In genomic region chr22:36644333-36644757, GRCh38 we compare ENCODE assay signal across 8 cellular contexts. TPM values are rescaled to one million over a fixed set of nuclear protein-coding genes. Genes with fewer than 3 reads are reported as not detected.
DNase-seq lines count a peak whose midpoint lies in the region; ATAC-seq, FAIRE-seq and TF ChIP-seq lines count a peak whose summit lies in the region.

No MANE protein-coding gene starts in this region.

- no peaks in the 10 kb centered on the region for H3K9me3 ChIP-seq in CD4-positive, alpha-beta memory T cell (ENCODE audit: control insufficient read depth in 1 of 2, low read length in 2 of 2)

- intact Hi-C loops in CD4-positive, alpha-beta memory T cell (cut with micrococcal nuclease) = no loop called here
- intact Hi-C loops in activated CD8-positive, alpha-beta T cell treated with anti-CD3 and anti-CD28 coated beads for 36 hours (cut with micrococcal nuclease) = no loop called here
- intact Hi-C loops in activated T-helper 1 cell treated with anti-CD3 and anti-CD28 coated beads, Interleukin-12 subunit alpha, Interleukin-12 subunit beta, Interleukin-2, Interleukin-4 antibody, amounts not matched to agents 30 ng/mL and 10 ng/mL and 1 ng/mL, durations not matched to agents 14 hours and 24 hours and 36 hours (cut with micrococcal nuclease) = loop anchor here (5.0 kb wide), 1 partner anchor 53 kb away; no protein-coding TSS in a partner anchor
- intact Hi-C loops in posterior cingulate gyrus (cut with DNase I) = no loop called here

- no peak for FAIRE-seq in HTR-8/SVneo (lab: Jason Lieb, UNC)

- no peak overlapping the region for H3K4me3 Mint-ChIP-seq in CD4-positive, alpha-beta memory T cell
- H3K4me3 Mint-ChIP-seq in activated CD8-positive, alpha-beta T cell treated with anti-CD3 and anti-CD28 coated beads for 36 hours = no peak overlapping the region
- no peak overlapping the region for H3K4me3 Mint-ChIP-seq in activated T-helper 1 cell treated with anti-CD3 and anti-CD28 coated beads, Interleukin-12 subunit alpha, Interleukin-12 subunit beta, Interleukin-2, Interleukin-4 antibody, amounts not matched to agents 30 ng/mL and 10 ng/mL and 1 ng/mL, durations not matched to agents 14 hours and 24 hours and 36 hours

- CTCF ChIA-PET in CD4-positive, alpha-beta memory T cell (lab: Charles Lee; ENCODE audit: partially characterized antibody) = no interaction called here
- CTCF ChIA-PET in activated CD8-positive, alpha-beta T cell treated with anti-CD3 and anti-CD28 coated beads for 36 hours (lab: Charles Lee) = interaction anchor here (1.2 kb wide), 1 partner anchor 57 kb away, joined by 3 read pairs; no protein-coding TSS in a partner anchor

- TF ChIP-seq CTCF in activated CD8-positive, alpha-beta T cell treated with anti-CD3 and anti-CD28 coated beads for 36 hours (IDR thresholded peaks at IDR 0.05) = no peak

- ATAC-seq in activated CD8-positive, alpha-beta T cell treated with anti-CD3 and anti-CD28 coated beads for 36 hours = no peak

- H3K9me3 Mint-ChIP-seq in CD4-positive, alpha-beta memory T cell = peaks cover 0 to 3% (median under 1%) of the 10 kb centered on the region in 8 donors
- no peaks in the 10 kb centered on the region for H3K9me3 Mint-ChIP-seq in activated CD8-positive, alpha-beta T cell treated with anti-CD3 and anti-CD28 coated beads for 36 hours
- no peaks in the 10 kb centered on the region for H3K9me3 Mint-ChIP-seq in activated T-helper 1 cell treated with anti-CD3 and anti-CD28 coated beads, Interleukin-12 subunit alpha, Interleukin-12 subunit beta, Interleukin-2, Interleukin-4 antibody, amounts not matched to agents 30 ng/mL and 10 ng/mL and 1 ng/mL, durations not matched to agents 14 hours and 24 hours and 36 hours

- POLR2A ChIA-PET in CD4-positive, alpha-beta memory T cell (lab: Charles Lee; ENCODE audit: partially characterized antibody) = no interaction called here
- POLR2A ChIA-PET in activated CD8-positive, alpha-beta T cell treated with anti-CD3 and anti-CD28 coated beads for 36 hours (lab: Charles Lee) = interaction anchor here (0.8 kb wide), 1 partner anchor 13 kb away, joined by 3 read pairs; no protein-coding TSS in a partner anchor

- peaks cover 7% of the 10 kb centered on the region for H3K27me3 ChIP-seq in CD4-positive, alpha-beta memory T cell (ENCODE audit: insufficient read depth, low read length)

- H3K27ac Mint-ChIP-seq in CD4-positive, alpha-beta memory T cell = no peak overlapping the region
- no peak overlapping the region for H3K27ac Mint-ChIP-seq in activated CD8-positive, alpha-beta T cell treated with anti-CD3 and anti-CD28 coated beads for 36 hours
- H3K27ac Mint-ChIP-seq in activated T-helper 1 cell treated with anti-CD3 and anti-CD28 coated beads, Interleukin-12 subunit alpha, Interleukin-12 subunit beta, Interleukin-2, Interleukin-4 antibody, amounts not matched to agents 30 ng/mL and 10 ng/mL and 1 ng/mL, durations not matched to agents 14 hours and 24 hours and 36 hours = no peak overlapping the region

- H3K36me3 ChIP-seq in CD4-positive, alpha-beta memory T cell (ENCODE audit: insufficient read depth, low read length) = no peaks in the 10 kb centered on the region

- H3K27me3 Mint-ChIP-seq in CD4-positive, alpha-beta memory T cell = peaks cover 41 to 45% of the 10 kb centered on the region in 2 donors
- peaks cover 29% of the 10 kb centered on the region for H3K27me3 Mint-ChIP-seq in activated CD8-positive, alpha-beta T cell treated with anti-CD3 and anti-CD28 coated beads for 36 hours
- H3K27me3 Mint-ChIP-seq in activated T-helper 1 cell treated with anti-CD3 and anti-CD28 coated beads, Interleukin-12 subunit alpha, Interleukin-12 subunit beta, Interleukin-2, Interleukin-4 antibody, amounts not matched to agents 30 ng/mL and 10 ng/mL and 1 ng/mL, durations not matched to agents 14 hours and 24 hours and 36 hours (ENCODE audit: insufficient read depth) = peaks cover 12% of the 10 kb centered on the region

- peak in 4 of 5 donors; percentile 4 to 31 (median 17) for DNase-seq in CD4-positive, alpha-beta memory T cell
- DNase-seq in HTR-8/SVneo (ENCODE audit: insufficient read length, low spot score) = peak; percentile 32
- peak; percentile 45 for DNase-seq in activated CD8-positive, alpha-beta T cell treated with anti-CD3 and anti-CD28 coated beads for 36 hours
- DNase-seq in iris pigment epithelial cell (ENCODE audit: low read depth) = peak; percentile 91
- no peak for DNase-seq in NCI-H2171 (lab: John Stamatoyannopoulos, UW)
- DNase-seq in activated T-helper 1 cell treated with anti-CD3 and anti-CD28 coated beads, Interleukin-12 subunit alpha, Interleukin-12 subunit beta, Interleukin-2, Interleukin-4 antibody, amounts not matched to agents 30 ng/mL and 10 ng/mL and 1 ng/mL, durations not matched to agents 14 hours and 24 hours and 36 hours (ENCODE audit: low spot score) = no peak
- DNase-seq in posterior cingulate gyrus = no peak
- DNase-seq in NCI-H1105 (lab: John Stamatoyannopoulos, UW) = no peak

- H3K4me3 ChIP-seq in CD4-positive, alpha-beta memory T cell (ENCODE audit: low read length in 2 of 2) = no peak overlapping the region

- H3K4me1 Mint-ChIP-seq in CD4-positive, alpha-beta memory T cell = no peaks in the 10 kb centered on the region
- no peaks in the 10 kb centered on the region for H3K4me1 Mint-ChIP-seq in activated CD8-positive, alpha-beta T cell treated with anti-CD3 and anti-CD28 coated beads for 36 hours (ENCODE audit: low read depth)
- H3K4me1 Mint-ChIP-seq in activated T-helper 1 cell treated with anti-CD3 and anti-CD28 coated beads, Interleukin-12 subunit alpha, Interleukin-12 subunit beta, Interleukin-2, Interleukin-4 antibody, amounts not matched to agents 30 ng/mL and 10 ng/mL and 1 ng/mL, durations not matched to agents 14 hours and 24 hours and 36 hours (ENCODE audit: low read depth) = no peaks in the 10 kb centered on the region

- no peaks in the 10 kb centered on the region for H3K4me1 ChIP-seq in CD4-positive, alpha-beta memory T cell (ENCODE audit: insufficient read depth, low read length)

- no peak overlapping the region for H3K27ac ChIP-seq in CD4-positive, alpha-beta memory T cell (ENCODE audit: low read depth, low read length)

- no peaks in the 10 kb centered on the region for H3K36me3 Mint-ChIP-seq in CD4-positive, alpha-beta memory T cell
- H3K36me3 Mint-ChIP-seq in activated CD8-positive, alpha-beta T cell treated with anti-CD3 and anti-CD28 coated beads for 36 hours (ENCODE audit: low read depth) = no peaks in the 10 kb centered on the region
- no peaks in the 10 kb centered on the region for H3K36me3 Mint-ChIP-seq in activated T-helper 1 cell treated with anti-CD3 and anti-CD28 coated beads, Interleukin-12 subunit alpha, Interleukin-12 subunit beta, Interleukin-2, Interleukin-4 antibody, amounts not matched to agents 30 ng/mL and 10 ng/mL and 1 ng/mL, durations not matched to agents 14 hours and 24 hours and 36 hours (ENCODE audit: low read depth)

RNA-seq across cellular contexts. Expression of gene CACNG2, which starts 59.2 kb away (rescaled TPM):
- total RNA-seq in CD4-positive, alpha-beta memory T cell = not detected
- not detected for polyA plus RNA-seq in CD4-positive, alpha-beta memory T cell
- total RNA-seq in activated CD8-positive, alpha-beta T cell treated with anti-CD3 and anti-CD28 coated beads for 36 hours = not detected
- not detected in 2 replicates for total RNA-seq in activated T-helper 1 cell treated with anti-CD3 and anti-CD28 coated beads, Interleukin-12 subunit alpha, Interleukin-12 subunit beta, Interleukin-2, Interleukin-4 antibody, amounts not matched to agents 30 ng/mL and 10 ng/mL and 1 ng/mL, durations not matched to agents 14 hours and 24 hours and 36 hours

Comparison
In these comparisons a context has a peak if more than half of its experiments do, and no peak if none do; other contexts are left out.
1. DNase-seq: peak in CD4-positive, alpha-beta memory T cell (4 of 5), HTR-8/SVneo (single experiment), activated CD8-positive, alpha-beta T cell treated with anti-CD3 and anti-CD28 coated beads for 36 hours (single experiment) and iris pigment epithelial cell (single experiment); none in NCI-H2171 (single experiment), activated T-helper 1 cell treated with anti-CD3 and anti-CD28 coated beads, Interleukin-12 subunit alpha, Interleukin-12 subunit beta, Interleukin-2, Interleukin-4 antibody, amounts not matched to agents 30 ng/mL and 10 ng/mL and 1 ng/mL, durations not matched to agents 14 hours and 24 hours and 36 hours (single experiment), posterior cingulate gyrus (0 of 10) and NCI-H1105 (single experiment).